In genomic region chr1:9717193-9718005, GRCh38 we compare ENCODE assay signal across 8 cellular contexts.
DNase-seq lines count a peak whose midpoint lies in the region; ATAC-seq and TF ChIP-seq lines count a peak whose summit lies in the region.

No MANE protein-coding gene starts in this region.

- peak; percentile 84 for ATAC-seq in CD4-positive, alpha-beta T cell (ENCODE audit: poor library complexity)
- peak; percentile 65 for ATAC-seq in GM21529 (IDR thresholded peaks at IDR 0.05; ENCODE audit: unreplicated experiment)

- 0 out of 2 replicates have a peak, but pooled peaks cover 6% of the 10 kb centered on the region for H4K20me1 ChIP-seq in OCI-LY3 (ENCODE audit: insufficient read depth, low read length)

- peaks cover 17% of the 10 kb centered on the region for H3K79me2 ChIP-seq in OCI-LY3 (ENCODE audit: low read length)

- CTCF ChIA-PET in CD4-positive, alpha-beta T cell (lab: Charles Lee) = interaction anchor here (0.8 to 4.1 kb wide), 5 partner anchors 9 to 90 kb away, joined by 3 to 51 read pairs (median 5); no protein-coding TSS in a partner anchor

- peak overlapping the region; percentile 39 for H3K4me3 ChIP-seq in OCI-LY3 (ENCODE audit: low read length)

- H2AFZ ChIP-seq in OCI-LY3 (ENCODE audit: low read depth, low read length) = no peak overlapping the region

- no peaks in the 10 kb centered on the region for H3K27me3 Mint-ChIP-seq in CD4-positive, alpha-beta T cell

- peaks cover 79% of the 10 kb centered on the region for H3K36me3 Mint-ChIP-seq in CD4-positive, alpha-beta T cell (ENCODE audit: low read depth)

- peaks cover 52% of the 10 kb centered on the region for H3K4me1 Mint-ChIP-seq in CD4-positive, alpha-beta T cell (ENCODE audit: low read depth)

- peak; percentile 81 to 94 (median 88) for DNase-seq in CD4-positive, alpha-beta T cell
- peak; percentile 93 for DNase-seq in activated effector memory CD4-positive, alpha-beta T cell treated with Interleukin-2 at 50 U/mL for 16 hours
- peak; percentile 57 for DNase-seq in inferior parietal cortex (ENCODE audit: extremely low spot score)
- peak; percentile 82 for DNase-seq in stimulated activated CD4-positive, alpha-beta T cell treated with anti-CD3 and anti-CD28 coated beads, Interleukin-2, amount 100 ng/mL, for 24 hours
- no peak for DNase-seq in DMS114 treated with DMSO at 0.1 percent for 48 hours (lab: John Stamatoyannopoulos, UW; ENCODE audit: unreplicated experiment)
- DNase-seq in cerebellar nuclear complex (lab: John Stamatoyannopoulos, UW) = no peak

- H3K9me3 ChIP-seq in CD4-positive, alpha-beta T cell (ENCODE audit: control insufficient read depth, low read length) = no peaks in the 10 kb centered on the region
- no peaks in the 10 kb centered on the region for H3K9me3 ChIP-seq in OCI-LY3 (ENCODE audit: insufficient read depth, low read length)

- H3K36me3 ChIP-seq in OCI-LY3 (replicated peaks; ENCODE audit: low read depth, low read length) = peaks cover 56% of the 10 kb centered on the region

- no peaks in the 10 kb centered on the region for H3K27me3 ChIP-seq in CD4-positive, alpha-beta T cell (ENCODE audit: control insufficient read depth, insufficient read depth, low read length)
- no peaks in the 10 kb centered on the region for H3K27me3 ChIP-seq in OCI-LY3 (ENCODE audit: low read depth, low read length)

- H3K4me2 ChIP-seq in OCI-LY3 (ENCODE audit: low read length) = peak overlapping the region; percentile 36

- peak overlapping the region; percentile 96 for H3K27ac Mint-ChIP-seq in CD4-positive, alpha-beta T cell

- peak overlapping the region; percentile 89 for H3K27ac ChIP-seq in CD4-positive, alpha-beta T cell (ENCODE audit: low read depth, low read length)
- H3K27ac ChIP-seq in OCI-LY3 (ENCODE audit: low read length) = peak overlapping the region; percentile 67

- intact Hi-C loops in CD4-positive, alpha-beta T cell (cut with DNase I, micrococcal nuclease) = loop anchor here (1.0 to 5.0 kb wide), 6 partner anchors 11 to 91 kb away; partner anchors contain the start of gene PIK3CD (in 1 of the 2)

- peaks cover 35% of the 10 kb centered on the region for H3K4me1 ChIP-seq in OCI-LY3 (ENCODE audit: low read length)

- POLR2A ChIA-PET in CD4-positive, alpha-beta T cell (lab: Charles Lee) = interaction anchor here (0.9 to 11.0 kb wide), 23 partner anchors 11 to 193 kb away, joined by 3 to 228 read pairs (median 6); partner anchors contain the start of genes CTNNBIP1 and PIK3CD

- peak overlapping the region; percentile 88 for H3K4me3 Mint-ChIP-seq in CD4-positive, alpha-beta T cell

- H3K9me3 Mint-ChIP-seq in CD4-positive, alpha-beta T cell = no peaks in the 10 kb centered on the region

- H3K9ac ChIP-seq in OCI-LY3 (ENCODE audit: low read length) = peak overlapping the region; percentile 13; the same call in 1 of the 2 replicates

- TF ChIP-seq CTCF in CD4-positive, alpha-beta T cell (IDR thresholded peaks at IDR 0.05) = no peak
- no peak for TF ChIP-seq CTCF in OCI-LY3 (IDR thresholded peaks at IDR 0.05; ENCODE audit: low read depth, low read length)

Comparison
In these comparisons a context has a peak if more than half of its experiments do, and no peak if none do; other contexts are left out.
1. DNase-seq: peak in CD4-positive, alpha-beta T cell (10 of 10), activated effector memory CD4-positive, alpha-beta T cell treated with Interleukin-2 at 50 U/mL for 16 hours (single experiment), inferior parietal cortex (single experiment) and stimulated activated CD4-positive, alpha-beta T cell treated with anti-CD3 and anti-CD28 coated beads, Interleukin-2, amount 100 ng/mL, for 24 hours (2 of 2); none in DMS114 treated with DMSO at 0.1 percent for 48 hours (single experiment) and cerebellar nuclear complex (0 of 2).